Comparison of ENCODE assay signal across 17 cellular contexts in genomic region chr9:113317777-113318176, GRCh38. TPM values are rescaled to one million over a fixed set of nuclear protein-coding genes. Genes with fewer than 3 reads are reported as not detected.
A peak's percentile ranks its signal among the peaks of the same experiment; 100 is the strongest.
DNase-seq lines count a peak whose midpoint lies in the region; ATAC-seq and TF ChIP-seq lines count a peak whose summit lies in the region.
"Had no signal": no experiment of that assay in that cellular context is flagged by ENCODE, and none has a peak within 500 bp of the region (broad histone marks: within the 10 kb centered on the region; RNA-seq: fewer than 3 reads in every experiment).

No MANE protein-coding gene starts in this region.

- no peak overlapping the region for H3K4me2 ChIP-seq in hepatocyte
- H3K4me2 ChIP-seq: KMS-11 had no signal

- intact Hi-C loops in Right ventricle myocardium superior (cut with DNase I) = no loop called here

- H3K4me1 ChIP-seq in cardiac muscle cell (ENCODE audit: low read depth) (no peaks in the 10 kb centered on the region), thoracic aorta (ENCODE audit: control insufficient read depth in 1 of 2, low read depth in 2 of 2) (peaks cover 0 to 32% of the 10 kb centered on the region in 2 donors), hepatocyte (ENCODE audit: insufficient read depth) (no peaks in the 10 kb centered on the region)
- H3K4me1 ChIP-seq: colonic mucosa had no signal

- 69% methylated on average over 2 of the region's 2 CpGs for WGBS in hepatocyte (ENCODE audit: low lambda C conversion rate, missing lambda C conversion rate)

- H3K9me3 ChIP-seq in cardiac muscle cell (ENCODE audit: low read depth) (no peaks in the 10 kb centered on the region), thoracic aorta (no peaks in the 10 kb centered on the region), hepatocyte (ENCODE audit: low read depth) (no peaks in the 10 kb centered on the region)
- H3K9me3 ChIP-seq: colonic mucosa had no signal

- H3K36me3 ChIP-seq in cardiac muscle cell (peaks cover 2% of the 10 kb centered on the region), thoracic aorta (no peaks in the 10 kb centered on the region), hepatocyte (replicated peaks; ENCODE audit: insufficient read depth, low read depth) (no peaks in the 10 kb centered on the region)
- H3K36me3 ChIP-seq: colonic mucosa had no signal

- no peak overlapping the region for H3K4me3 ChIP-seq in cardiac muscle cell
- H3K4me3 ChIP-seq in thoracic aorta = no peak overlapping the region
- no peak overlapping the region for H3K4me3 ChIP-seq in hepatocyte
- H3K4me3 ChIP-seq: colonic mucosa had no signal

- H3K27ac ChIP-seq in cardiac muscle cell (no peak overlapping the region), thoracic aorta (no peak overlapping the region), hepatocyte (no peak overlapping the region)
- H3K27ac ChIP-seq: colonic mucosa, KMS-11 had no signal

- no peaks in the 10 kb centered on the region for H4K20me1 ChIP-seq in hepatocyte (ENCODE audit: insufficient read depth, poor library complexity, severe bottlenecking)

- H2AFZ ChIP-seq in hepatocyte = no peak overlapping the region

- no peaks in the 10 kb centered on the region for H3K27me3 ChIP-seq in cardiac muscle cell
- H3K27me3 ChIP-seq in thoracic aorta (replicated peaks; ENCODE audit: insufficient read depth) = no peaks in the 10 kb centered on the region
- H3K27me3 ChIP-seq in hepatocyte = no peaks in the 10 kb centered on the region
- H3K27me3 ChIP-seq: colonic mucosa had no signal

- no peaks in the 10 kb centered on the region for H3K79me2 ChIP-seq in hepatocyte

- ATAC-seq in Right ventricle myocardium superior (ENCODE audit: poor library complexity) = no peak
- ATAC-seq in thoracic aorta (ENCODE audit: insufficient number of reproducible peaks, low FRiP score, low read depth) = no peak

- TF ChIP-seq CTCF in cardiac muscle cell (IDR thresholded peaks at IDR 0.05; ENCODE audit: low read depth, low read length) = peak; percentile 34
- TF ChIP-seq CTCF in thoracic aorta (IDR thresholded peaks at IDR 0.05) = peak; percentile 43
- no peak for TF ChIP-seq CTCF in hepatocyte (IDR thresholded peaks at IDR 0.05; ENCODE audit: poor library complexity)

- no peaks in the 10 kb centered on the region for H3K9me2 ChIP-seq in hepatocyte (replicated peaks; ENCODE audit: insufficient read depth)

- DNase-seq in cardiac muscle cell (ENCODE audit: low read depth in 1 of 2, low spot score in 1 of 2) = peak in 1 of 2 donors; percentile 46
- DNase-seq in Right ventricle myocardium superior = no peak
- peak; percentile 80 for DNase-seq in fibroblast of peridontal ligament (ENCODE audit: extremely low read depth)
- DNase-seq in thoracic aorta (ENCODE audit: low spot score) = no peak
- no peak for DNase-seq in hepatocyte (ENCODE audit: low spot score)
- DNase-seq in DMS114 treated with DMSO at 0.1 percent for 48 hours (lab: John Stamatoyannopoulos, UW; ENCODE audit: unreplicated experiment) = no peak
- DNase-seq: 8988T; activated CD4-positive, alpha-beta T cell treated with anti-CD3 and anti-CD28 coated beads for 4 hours; activated T-cell treated with anti-CD3 and anti-CD28 coated beads, Interleukin-2, amount 50 U/mL, for 1 hour; colonic mucosa; GOT3; NCI-H187 treated with DMSO at 0.1 percent for 48 hours; NCI-H524 treated with DMSO at 0.1 percent for 48 hours had no signal

RNA-seq across cellular contexts. Expression of gene RNF183, which starts 14.6 kb away (rescaled TPM):
- total RNA-seq in cardiac muscle cell = 0.06 and 0.53 TPM in 2 replicates
- polyA plus RNA-seq in cardiac muscle cell = 0.40 and 0.49 TPM in 2 replicates
- total RNA-seq in Right ventricle myocardium superior = not detected
- not detected for total RNA-seq in thoracic aorta
- total RNA-seq in hepatocyte = 0.43 and 3.9 TPM in 2 replicates
- 0.21 and 0.85 TPM in 2 replicates for polyA plus RNA-seq in hepatocyte
- total RNA-seq: mononuclear cell, RPMI7951, temporal lobe had no signal

RNA-seq across cellular contexts. Expression of gene WDR31, which starts 22.3 kb away (rescaled TPM):
- total RNA-seq in cardiac muscle cell (2.2 and 4.1 TPM in 2 replicates), Right ventricle myocardium superior (13.8 TPM), thoracic aorta (1 to 10 TPM; 2.4 to 5.4 TPM), hepatocyte (1.4 and 3.7 TPM in 2 replicates)
- polyA plus RNA-seq in cardiac muscle cell (5.4 and 8.8 TPM in 2 replicates), hepatocyte (0.86 and 1.3 TPM in 2 replicates)

RNA-seq across cellular contexts. Expression of gene BSPRY, which starts 31.6 kb away (rescaled TPM):
- 0.32 and 1.2 TPM in 2 replicates for total RNA-seq in cardiac muscle cell
- polyA plus RNA-seq in cardiac muscle cell = 0.93 and 2.1 TPM in 2 replicates
- 0.24 TPM for total RNA-seq in Right ventricle myocardium superior
- total RNA-seq in thoracic aorta = under 1 TPM in 1 of 2 donors, not detected in 1; 0.14 TPM
- 4.8 and 6.1 TPM in 2 replicates for total RNA-seq in hepatocyte
- 12.0 TPM in 2 replicates for polyA plus RNA-seq in hepatocyte
- total RNA-seq: RPMI7951 had no signal

RNA-seq across cellular contexts. Expression of gene PRPF4, which starts 42.3 kb away (rescaled TPM):
- total RNA-seq in cardiac muscle cell (20.6 and 21.1 TPM in 2 replicates), Right ventricle myocardium superior (11.0 TPM), thoracic aorta (10 to 100 TPM; 20.6 to 23.6 TPM), hepatocyte (23.4 and 27.3 TPM in 2 replicates)
- polyA plus RNA-seq in cardiac muscle cell (26.7 and 30.6 TPM in 2 replicates), hepatocyte (24.1 and 28.8 TPM in 2 replicates)

RNA-seq across cellular contexts. Expression of gene CDC26, which starts 42.4 kb away (rescaled TPM):
- total RNA-seq in cardiac muscle cell = 29.7 and 33.9 TPM in 2 replicates
- 50.0 and 60.7 TPM in 2 replicates for polyA plus RNA-seq in cardiac muscle cell
- 40.1 TPM for total RNA-seq in Right ventricle myocardium superior
- 10 to 100 TPM; 18.4 to 18.6 TPM for total RNA-seq in thoracic aorta
- 39.8 and 45.9 TPM in 2 replicates for total RNA-seq in hepatocyte
- polyA plus RNA-seq in hepatocyte = 62.5 and 77.2 TPM in 2 replicates
